Comparison of ENCODE assay signal across 20 cellular contexts in the genomic region with DNA sequence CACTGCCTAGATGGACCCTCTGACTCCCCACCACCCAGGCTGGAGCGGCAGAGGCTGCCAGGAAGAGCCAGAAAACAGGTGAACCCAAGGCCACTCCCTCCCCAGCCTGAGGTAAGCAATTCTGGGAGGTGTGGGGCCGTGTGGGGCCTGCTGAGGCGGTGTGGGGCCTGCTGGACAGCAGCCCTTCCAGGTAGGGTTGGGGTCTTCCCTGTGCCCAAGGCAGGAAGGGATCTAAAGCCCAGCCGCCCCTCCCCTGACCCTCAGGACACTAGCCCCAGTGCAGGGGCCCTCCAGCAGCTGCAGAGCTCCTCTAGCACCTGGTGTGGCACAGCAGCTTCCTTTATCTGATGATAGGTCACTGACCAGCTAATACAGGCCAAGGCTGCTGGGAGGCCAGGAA.
DNase-seq lines count a peak whose midpoint lies in the region; ATAC-seq, FAIRE-seq and TF ChIP-seq lines count a peak whose summit lies in the region.
"Had no signal": no experiment of that assay in that cellular context is flagged by ENCODE, and none has a peak within 500 bp of the region (broad histone marks: within the 10 kb centered on the region; RNA-seq: fewer than 3 reads in every experiment).

No MANE protein-coding gene starts in this region.

- no peak overlapping the region for H2BK120ac ChIP-seq in H1 (replicated peaks; ENCODE audit: low read depth, low read length)

- H3K4me1 ChIP-seq in GM23338 (ENCODE audit: insufficient read depth) (peaks cover 9% of the 10 kb centered on the region; the same call in 1 of the 2 replicates), HEK293 (ENCODE audit: control insufficient read depth, insufficient read depth, low read length) (peaks cover 3% of the 10 kb centered on the region; the same call in 1 of the 2 replicates), H1 (replicated peaks in 1 of 4; ENCODE audit: control insufficient read depth in 3 of 4, insufficient read depth in 4 of 4, low read length in 3 of 4) (peaks cover 6 to 10% (median 7%) of the 10 kb centered on the region in 4 experiments)
- H3K4me1 ChIP-seq: A549, BE2C had no signal

- H3K4me2 ChIP-seq in GM23338 (no peak overlapping the region), H1 (ENCODE audit: insufficient read depth in 1 of 2, low read depth in 2 of 2, low read length in 2 of 2) (no peak overlapping the region)
- H3K4me2 ChIP-seq: A549 had no signal

- H2BK5ac ChIP-seq in H1 (ENCODE audit: low read depth, low read length), result no peak overlapping the region

- H3K36me3 Mint-ChIP-seq in GM23338 (ENCODE audit: low read depth), result peaks cover 8% of the 10 kb centered on the region; the same call in 1 of the 3 replicates
- H3K36me3 Mint-ChIP-seq in osteocyte (ENCODE audit: unreplicated experiment), result no peaks in the 10 kb centered on the region
- H3K36me3 Mint-ChIP-seq: CD4-positive, alpha-beta memory T cell had no signal

- H3K23me2 ChIP-seq in H1 (ENCODE audit: low read depth, low read length), result no peaks in the 10 kb centered on the region

- H4K8ac ChIP-seq in H1 (ENCODE audit: extremely low read depth, insufficient read depth, low read length), result no peak overlapping the region

- peaks cover 10% of the 10 kb centered on the region for H3K9me3 Mint-ChIP-seq in GM23338
- H3K9me3 Mint-ChIP-seq in osteocyte (ENCODE audit: unreplicated experiment), result peaks cover 16% of the 10 kb centered on the region

- H3K36me3 ChIP-seq in GM23338 (ENCODE audit: insufficient read depth), result 0 out of 2 replicates have a peak, but pooled peaks cover 3% of the 10 kb centered on the region
- H3K36me3 ChIP-seq in HEK293 (ENCODE audit: control insufficient read depth in 2 of 2, insufficient read depth in 1 of 2, low read length in 2 of 2), result no peaks in the 10 kb centered on the region
- H3K36me3 ChIP-seq in H1 (ENCODE audit: control insufficient read depth in 2 of 4, insufficient read depth in 4 of 4, low read length in 3 of 4), result no peaks in the 10 kb centered on the region
- H3K36me3 ChIP-seq: BE2C had no signal

- H3K18ac ChIP-seq in H1 (ENCODE audit: extremely low read depth, low read length), result no peak overlapping the region

- no peaks in the 10 kb centered on the region for H4K20me1 ChIP-seq in GM23338 (replicated peaks; ENCODE audit: insufficient read depth)
- H4K20me1 ChIP-seq in H1 (replicated peaks in 1 of 2; ENCODE audit: control insufficient read depth in 1 of 2, insufficient read depth in 2 of 2, low read length in 2 of 2), result no peaks in the 10 kb centered on the region

- 0 out of 2 replicates have a peak overlapping the region, but pooled peaks have one; percentile 50 for H2BK12ac ChIP-seq in H1 (ENCODE audit: low read depth, low read length)

- no peak for DNase-seq in GM23338 (ENCODE audit: low spot score)
- DNase-seq in H1 (ENCODE audit: low read depth in 1 of 2, low spot score in 2 of 2), result peak in 1 of 2 experiments; percentile 39
- peak; percentile 79 for DNase-seq in osteocyte (ENCODE audit: extremely low spot score, unreplicated experiment)
- no peak for DNase-seq in superior temporal gyrus (ENCODE audit: extremely low spot score)
- no peak for DNase-seq in G401 (ENCODE audit: low spot score)
- DNase-seq: BE2C; CD4-positive, alpha-beta memory T cell; COR-L47; DMS153; DMS79 treated with DMSO at 0.1 percent for 48 hours; GF-D8; GOT3; HCEC 1CT; KG1 had no signal

- H2AK5ac ChIP-seq in H1 (ENCODE audit: low read depth, low read length), result no peak overlapping the region

- H3K9me2 ChIP-seq in GM23338 (ENCODE audit: insufficient read depth), result no peaks in the 10 kb centered on the region

- H4K5ac ChIP-seq in H1 (ENCODE audit: insufficient read length, low read depth, low read length), result no peak overlapping the region

- H3K56ac ChIP-seq in H1 (replicated peaks; ENCODE audit: insufficient read length, low read depth, low read length), result no peak overlapping the region

- no peak for TF ChIP-seq RAD21 in H1 (IDR thresholded peaks at IDR 0.05 in 1 of 2, conservative IDR thresholded peaks at IDR 0.05 in 1 of 2; ENCODE audit: low read depth in 2 of 2, low read length in 2 of 2)

- no peak for TF ChIP-seq POLR2A in H1 (IDR thresholded peaks at IDR 0.05; ENCODE audit: control extremely low read depth in 1 of 2, low read depth in 2 of 2, low read length in 2 of 2)

- H3K79me2 ChIP-seq in GM23338 (replicated peaks; ENCODE audit: insufficient read depth), result no peaks in the 10 kb centered on the region
- no peaks in the 10 kb centered on the region for H3K79me2 ChIP-seq in H1 (ENCODE audit: control insufficient read depth in 1 of 2, insufficient read depth in 2 of 2, low read length in 2 of 2)

- H3K4me3 ChIP-seq in GM23338 (no peak overlapping the region), HEK293 (ENCODE audit: low read depth, low read length) (no peak overlapping the region), H1 (ENCODE audit: extremely low read depth in 1 of 4, insufficient read depth in 2 of 4, low read depth in 3 of 4, low read length in 4 of 4) (no peak overlapping the region)
- H3K4me3 ChIP-seq: A549 had no signal

- ATAC-seq in GM23338 (no peak), GM18909 (IDR thresholded peaks at IDR 0.05; ENCODE audit: poor library complexity, unreplicated experiment) (no peak)
- ATAC-seq: A549 had no signal

- no peak overlapping the region for H3K9ac ChIP-seq in H1 (replicated peaks in 1 of 4; ENCODE audit: extremely low read depth in 1 of 4, low read depth in 3 of 4, low read length in 3 of 4)

- CTCF ChIA-PET in HEK293 (lab: Yijun Ruan, JAX), result no interaction called here
- CTCF ChIA-PET in H1 (lab: Charles Lee; ENCODE audit: partially characterized antibody), result interaction anchor here (1.0 to 2.8 kb wide), 3 partner anchors 8 to 33 kb away, joined by 3 to 10 read pairs (median 6); no protein-coding TSS in a partner anchor

- H3K14ac ChIP-seq in H1 (ENCODE audit: insufficient read length), result no peak overlapping the region

- in situ Hi-C loops in G401 (cut with HindIII; ENCODE audit: low sequenced_read_pairs), result no loop called here

- H3K4me3 Mint-ChIP-seq in GM23338, result no peak overlapping the region
- H3K4me3 Mint-ChIP-seq in osteocyte (ENCODE audit: unreplicated experiment), result no peak overlapping the region
- H3K4me3 Mint-ChIP-seq: CD4-positive, alpha-beta memory T cell had no signal

- TF ChIP-seq CTCF in GM23338 (conservative IDR thresholded peaks at IDR 0.05; ENCODE audit: low read depth in 2 of 2), result no peak
- TF ChIP-seq CTCF in HEK293 (tag by site-specific recombination; IDR thresholded peaks at IDR 0.05), result no peak
- TF ChIP-seq CTCF in H1 (IDR thresholded peaks at IDR 0.05; ENCODE audit: control extremely low read depth in 1 of 3, insufficient read depth in 1 of 3, low read depth in 1 of 3, low read length in 3 of 3), result no peak
- TF ChIP-seq CTCF in osteocyte (IDR thresholded peaks at IDR 0.05), result no peak

- H3K27ac ChIP-seq in GM23338 (ENCODE audit: low read depth) (no peak overlapping the region), HEK293 (ENCODE audit: extremely low read depth, low read depth, low read length) (no peak overlapping the region), H1 (ENCODE audit: low read depth, low read length) (no peak overlapping the region)
- H3K27ac ChIP-seq: A549, C4-2B had no signal

- H3K23ac ChIP-seq in H1 (ENCODE audit: insufficient read length), result no peak overlapping the region

- H3K27me3 ChIP-seq in GM23338 (ENCODE audit: insufficient read depth), result no peaks in the 10 kb centered on the region
- no peaks in the 10 kb centered on the region for H3K27me3 ChIP-seq in H1 (replicated peaks in 1 of 4; ENCODE audit: control insufficient read depth in 3 of 4, extremely low read depth in 1 of 4, insufficient read depth in 3 of 4, low read length in 3 of 4)
- H3K27me3 ChIP-seq: BE2C had no signal

- no peaks in the 10 kb centered on the region for H3F3A ChIP-seq in GM23338 (replicated peaks; ENCODE audit: low read depth)

- 88% methylated on average over 4 of the region's 4 CpGs; no CpG with 5 or more reads in 1 of the 2 experiments for WGBS in H1 (ENCODE audit: extremely low coverage in 1 of 2, insufficient coverage in 1 of 2, insufficient read length in 1 of 2, insufficient replicate concordance in 2 of 2, low coverage in 1 of 2, low lambda C conversion rate in 2 of 2, missing lambda C conversion rate in 1 of 2), 2 experiments

- H3K4ac ChIP-seq in H1 (replicated peaks; ENCODE audit: insufficient read length, low read depth, low read length), result no peak overlapping the region

- POLR2A ChIA-PET in HEK293 (lab: Yijun Ruan, JAX), result no interaction called here
- POLR2A ChIA-PET in H1 (lab: Charles Lee; ENCODE audit: partially characterized antibody), result no interaction called here

- H3K4me1 Mint-ChIP-seq in GM23338, result peaks cover 18% of the 10 kb centered on the region
- H3K4me1 Mint-ChIP-seq in osteocyte (ENCODE audit: unreplicated experiment), result peaks cover 8% of the 10 kb centered on the region

- TF ChIP-seq EP300 in H1 (IDR thresholded peaks at IDR 0.05; ENCODE audit: borderline replicate concordance in 1 of 2, low read depth in 2 of 2, low read length in 2 of 2), result no peak

- no peak for FAIRE-seq in H1 (lab: Jason Lieb, UNC)
- FAIRE-seq: A549, D721Med, GM18507 had no signal

- H2BK15ac ChIP-seq in H1 (ENCODE audit: low read length), result no peak overlapping the region

- H3K27me3 Mint-ChIP-seq in GM23338 (ENCODE audit: insufficient read depth, low read depth, poor library complexity) (peaks cover 18% of the 10 kb centered on the region), osteocyte (ENCODE audit: unreplicated experiment) (peaks cover 18% of the 10 kb centered on the region)

- H3K9me3 ChIP-seq in HEK293 (ENCODE audit: control insufficient read depth, insufficient read depth, low read depth, low read length) (no peaks in the 10 kb centered on the region), H1 (ENCODE audit: insufficient read depth in 2 of 2, low read depth in 1 of 2, low read length in 1 of 2) (no peaks in the 10 kb centered on the region)

- no peak overlapping the region for H4K91ac ChIP-seq in H1 (replicated peaks; ENCODE audit: insufficient read length, low read length)

- no peak overlapping the region for H2BK20ac ChIP-seq in H1 (ENCODE audit: low read length)

- H3K27ac Mint-ChIP-seq in GM23338 (no peak overlapping the region), osteocyte (ENCODE audit: unreplicated experiment) (no peak overlapping the region)

- no peaks in the 10 kb centered on the region for H3K79me1 ChIP-seq in H1 (ENCODE audit: low read depth, low read length)

- H2AFZ ChIP-seq in GM23338, result peak overlapping the region; percentile 38; the same call in 1 of the 2 replicates
- no peak overlapping the region for H2AFZ ChIP-seq in H1 (ENCODE audit: low read length)

TF ChIP-seq in GM23338, 12 proteins besides CTCF, POLR2A, EP300 and RAD21 (continues in another document):
- TF ChIP-seq EZH2 (IDR thresholded peaks at IDR 0.05; ENCODE audit: low read depth, unreplicated experiment), result no peak
- no peak for TF ChIP-seq NANOG (IDR thresholded peaks at IDR 0.05; ENCODE audit: borderline replicate concordance)

TF ChIP-seq in H1, 55 proteins besides CTCF, POLR2A, EP300 and RAD21 (continues in another document):
- TF ChIP-seq SIX5 (IDR thresholded peaks at IDR 0.05; ENCODE audit: low read depth, low read length), result no peak
- TF ChIP-seq EGR1 (IDR thresholded peaks at IDR 0.05; ENCODE audit: borderline replicate concordance, low read depth, low read length), result no peak
- TF ChIP-seq CBX5 (IDR thresholded peaks at IDR 0.05; ENCODE audit: low read depth, low read length), result no peak
- no peak for TF ChIP-seq TBP (IDR thresholded peaks at IDR 0.05; ENCODE audit: low read depth, low read length)
- no peak for TF ChIP-seq RXRA (IDR thresholded peaks at IDR 0.05; ENCODE audit: insufficient read depth, low read depth, low read length)
